Comparison of ENCODE assay signal across 8 cellular contexts in the genomic region with DNA sequence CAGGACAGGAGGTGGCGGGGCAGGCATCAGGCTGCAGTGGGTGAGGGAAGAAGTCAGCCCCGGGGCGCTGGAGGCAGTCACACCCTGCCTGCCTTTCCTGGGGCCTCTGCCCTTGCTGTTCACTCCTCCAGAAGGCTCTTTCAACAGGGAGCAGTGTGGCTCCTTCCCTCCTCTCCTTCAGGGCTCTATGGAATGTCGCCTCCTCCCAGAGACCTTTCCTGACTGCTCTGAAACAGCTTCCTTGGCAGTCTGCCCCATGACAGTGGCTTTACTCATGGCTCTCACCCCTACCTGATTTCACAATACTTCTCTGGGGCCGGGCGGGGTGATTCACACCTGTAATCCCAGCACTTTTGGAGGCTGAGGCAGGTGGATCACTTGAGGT. TPM values are rescaled to one million over a fixed set of nuclear protein-coding genes. Genes with fewer than 3 reads are reported as not detected.
A peak's percentile ranks its signal among the peaks of the same experiment; 100 is the strongest.
DNase-seq lines count a peak whose midpoint lies in the region; ATAC-seq and TF ChIP-seq lines count a peak whose summit lies in the region.

No MANE protein-coding gene starts in this region.

- WGBS in heart right ventricle, 2 donors, result 65 to 82% methylated on average over 6 of the region's 6 CpGs
- 87% methylated on average over 6 of the region's 6 CpGs for WGBS in thymus

- H3K9me3 Mint-ChIP-seq in activated T-cell treated with anti-CD3 and anti-CD28 coated beads, Interleukin-2, amount 50 U/mL, for 72 hours, result no peaks in the 10 kb centered on the region

- no peak for ATAC-seq in Right ventricle myocardium inferior
- ATAC-seq in activated T-cell treated with anti-CD3 and anti-CD28 coated beads, Interleukin-2, amount 50 U/mL, for 72 hours (replicated peaks in 1 of 2), result no peak
- peak in 2 of 8 donors; percentile 12 to 52 for ATAC-seq in heart right ventricle
- no peak for ATAC-seq in GM19351 (IDR thresholded peaks at IDR 0.05; ENCODE audit: unreplicated experiment)

- peak overlapping the region in 1 of 2 donors; percentile 9 for H3K27ac ChIP-seq in right atrium auricular region
- H3K27ac ChIP-seq in heart right ventricle, result peak overlapping the region in 7 of 10 donors; percentile 2 to 100 (median 54)
- H3K27ac ChIP-seq in thymus (ENCODE audit: low read depth), result peak overlapping the region; percentile 19

- peaks cover 8 to 28% of the 10 kb centered on the region in 2 donors for H3K36me3 Mint-ChIP-seq in activated T-cell treated with anti-CD3 and anti-CD28 coated beads, Interleukin-2, amount 50 U/mL, for 72 hours (ENCODE audit: insufficient read depth in 2 of 2)

- H3K4me3 Mint-ChIP-seq in activated T-cell treated with anti-CD3 and anti-CD28 coated beads, Interleukin-2, amount 50 U/mL, for 72 hours, result peak overlapping the region; percentile 78 to 93

- H3K4me1 Mint-ChIP-seq in activated T-cell treated with anti-CD3 and anti-CD28 coated beads, Interleukin-2, amount 50 U/mL, for 72 hours (ENCODE audit: low read depth), result peaks cover 99% of the 10 kb centered on the region

- H3K9me3 ChIP-seq in right atrium auricular region (no peaks in the 10 kb centered on the region), heart right ventricle (no peaks in the 10 kb centered on the region), thymus (ENCODE audit: control insufficient read depth) (no peaks in the 10 kb centered on the region)

- H3K27me3 ChIP-seq in right atrium auricular region (no peaks in the 10 kb centered on the region), heart right ventricle (no peaks in the 10 kb centered on the region), thymus (ENCODE audit: control insufficient read depth, insufficient read depth) (no peaks in the 10 kb centered on the region)

- DNase-seq in Right ventricle myocardium inferior (ENCODE audit: missing footprints) (peak; percentile 41), right atrium auricular region (ENCODE audit: low spot score) (no peak), heart right ventricle (no peak), head of caudate nucleus (no peak), KG1 (lab: John Stamatoyannopoulos, UW) (no peak)
- DNase-seq in activated T-cell treated with anti-CD3 and anti-CD28 coated beads, Interleukin-2, amount 50 U/mL, for 72 hours, result peak; percentile 64 to 66

- H3K27ac Mint-ChIP-seq in activated T-cell treated with anti-CD3 and anti-CD28 coated beads, Interleukin-2, amount 50 U/mL, for 72 hours, result peak overlapping the region; percentile 93

- H3K4me3 ChIP-seq in right atrium auricular region, result no peak overlapping the region
- no peak overlapping the region for H3K4me3 ChIP-seq in heart right ventricle
- H3K4me3 ChIP-seq in thymus (ENCODE audit: low read length), result no peak overlapping the region

- H3K4me1 ChIP-seq in right atrium auricular region (peaks cover 0 to 35% of the 10 kb centered on the region in 2 donors), heart right ventricle (peaks cover 5 to 81% (median 34%) of the 10 kb centered on the region in 9 donors), thymus (ENCODE audit: control insufficient read depth, insufficient read depth, low read length) (peaks cover 47% of the 10 kb centered on the region)

- no peak for TF ChIP-seq CTCF in right atrium auricular region (IDR thresholded peaks at IDR 0.05)
- no peak for TF ChIP-seq CTCF in heart right ventricle (IDR thresholded peaks at IDR 0.05)

- H3K36me3 ChIP-seq in right atrium auricular region (no peaks in the 10 kb centered on the region), heart right ventricle (no peaks in the 10 kb centered on the region), thymus (ENCODE audit: control insufficient read depth, insufficient read depth) (no peaks in the 10 kb centered on the region)

- intact Hi-C loops in Right ventricle myocardium inferior (cut with DNase I) (no loop called here), heart right ventricle (cut with DNase I) (no loop called here), head of caudate nucleus (cut with DNase I) (no loop called here)

- H3K27me3 Mint-ChIP-seq in activated T-cell treated with anti-CD3 and anti-CD28 coated beads, Interleukin-2, amount 50 U/mL, for 72 hours (ENCODE audit: low read depth), result no peaks in the 10 kb centered on the region

RNA-seq across cellular contexts. Expression of a gene that starts 7.1 kb away (rescaled TPM):
- total RNA-seq in Right ventricle myocardium inferior (47.7 TPM), right atrium auricular region (10 to 100 TPM in 1 of 2 donors, 1 to 10 TPM in 1; 7.3 to 21.9 TPM), heart right ventricle (10 to 100 TPM; 19.8 to 45.6 (median 27.2) TPM)
- total RNA-seq in activated T-cell treated with anti-CD3 and anti-CD28 coated beads, Interleukin-2, amount 50 U/mL, for 72 hours, result 100 to 1,000 TPM; 154 to 165 TPM
- polyA plus RNA-seq in heart right ventricle (10 to 100 TPM; 16.5 to 16.6 TPM), thymus (12.9 TPM)

RNA-seq across cellular contexts. Expression of a gene that starts 17.4 kb away (rescaled TPM):
- 8.0 TPM for total RNA-seq in Right ventricle myocardium inferior
- 1 to 10 TPM; 6.0 to 9.3 TPM for total RNA-seq in right atrium auricular region
- 10 to 100 TPM; 20.3 to 21.2 TPM for total RNA-seq in activated T-cell treated with anti-CD3 and anti-CD28 coated beads, Interleukin-2, amount 50 U/mL, for 72 hours
- total RNA-seq in heart right ventricle, result 10 to 100 TPM; 10.3 to 14.8 (median 11.2) TPM
- 10 to 100 TPM in 1 of 2 donors, 1 to 10 TPM in 1; 2.8 to 11.9 TPM for polyA plus RNA-seq in heart right ventricle
- polyA plus RNA-seq in thymus, result 11.8 TPM

Comparison
In these comparisons a context has a peak if more than half of its experiments do, and no peak if none do; other contexts are left out.
1. DNase-seq: peak in Right ventricle myocardium inferior (single experiment) and activated T-cell treated with anti-CD3 and anti-CD28 coated beads, Interleukin-2, amount 50 U/mL, for 72 hours (2 of 2); none in right atrium auricular region (single experiment), heart right ventricle (0 of 2), head of caudate nucleus (0 of 42) and KG1 (single experiment).